In genomic region chrX:115549008-115549407, GRCh38 we compare ENCODE assay signal across 34 cellular contexts.
"Had no signal": no experiment of that assay in that cellular context is flagged by ENCODE, and none has a peak within 500 bp of the region (broad histone marks: within the 10 kb centered on the region; RNA-seq: fewer than 3 reads in every experiment).

No MANE protein-coding gene starts in this region.

- H3K4me1 Mint-ChIP-seq: activated CD4-positive, alpha-beta T cell treated with anti-CD3 and anti-CD28 coated beads for 36 hours; activated CD4-positive, alpha-beta T cell treated with anti-CD3 and anti-CD28 coated beads, Interleukin-2, amount 10 ng/mL, durations not matched to agents 24 days and 14 days; activated CD8-positive, alpha-beta memory T cell treated with anti-CD3 and anti-CD28 coated beads, Interleukin-2, amount 10 ng/mL, durations not matched to agents 7 days and 5 days; activated naive CD4-positive, alpha-beta T cell treated with anti-CD3 and anti-CD28 coated beads, Interleukin-2, amount 50 U/mL, for 24 hours; activated naive CD8-positive, alpha-beta T cell treated with anti-CD3 and anti-CD28 coated beads for 36 hours; activated naive CD8-positive, alpha-beta T cell treated with anti-CD3 and anti-CD28 coated beads, Interleukin-2, amount 50 U/mL, for 24 hours had no signal

- H3K9me3 ChIP-seq: adrenal gland, body of pancreas, colonic mucosa, esophagus squamous epithelium, gastroesophageal sphincter, heart right ventricle had no signal

- ATAC-seq: activated CD4-positive, alpha-beta T cell treated with anti-CD3 and anti-CD28 coated beads for 36 hours; activated CD8-positive, alpha-beta memory T cell treated with anti-CD3 and anti-CD28 coated beads, Interleukin-2, amount 10 ng/mL, durations not matched to agents 7 days and 5 days; activated CD8-positive, alpha-beta T cell treated with anti-CD3 and anti-CD28 coated beads, Interleukin-2, amount 10 ng/mL, durations not matched to agents 7 days and 5 days; activated naive CD8-positive, alpha-beta T cell treated with anti-CD3 and anti-CD28 coated beads, Interleukin-2, amount 50 U/mL, for 24 hours; body of pancreas; gastroesophageal sphincter had no signal

- H3K9me3 Mint-ChIP-seq: activated CD4-positive, alpha-beta memory T cell treated with anti-CD3 and anti-CD28 coated beads for 36 hours; activated CD4-positive, alpha-beta T cell treated with anti-CD3 and anti-CD28 coated beads, Interleukin-2, amount 10 ng/mL, durations not matched to agents 24 days and 14 days; activated naive CD4-positive, alpha-beta T cell treated with anti-CD3 and anti-CD28 coated beads for 36 hours; activated naive CD4-positive, alpha-beta T cell treated with anti-CD3 and anti-CD28 coated beads, Interleukin-2, amount 50 U/mL, for 24 hours; activated naive CD8-positive, alpha-beta T cell treated with anti-CD3 and anti-CD28 coated beads for 36 hours; activated naive CD8-positive, alpha-beta T cell treated with anti-CD3 and anti-CD28 coated beads, Interleukin-2, amount 50 U/mL, for 24 hours; activated T-helper 1 cell treated with anti-CD3 and anti-CD28 coated beads, Interleukin-12 subunit alpha, Interleukin-12 subunit beta, Interleukin-2, Interleukin-4 antibody, amounts not matched to agents 30 ng/mL and 10 ng/mL and 1 ng/mL, durations not matched to agents 14 hours and 24 hours and 36 hours; activated T-helper 2 cell treated with anti-CD3 and anti-CD28 coated beads, Interferon-gamma antibody, Interleukin-2, Interleukin-4, amounts not matched to agents 10 μg/mL and 5 μg/mL and 100 μg/mL, durations not matched to agents 14 hours and 24 hours and 36 hours had no signal

- H3K36me3 ChIP-seq: adrenal gland, cardiac muscle cell, colonic mucosa, esophagus squamous epithelium, gastroesophageal sphincter, heart right ventricle had no signal

- H3K27me3 Mint-ChIP-seq: activated CD4-positive, alpha-beta memory T cell treated with anti-CD3 and anti-CD28 coated beads for 36 hours; activated CD4-positive, alpha-beta T cell treated with anti-CD3 and anti-CD28 coated beads for 36 hours; activated CD4-positive, alpha-beta T cell treated with anti-CD3 and anti-CD28 coated beads, Interleukin-2, amount 10 ng/mL, durations not matched to agents 24 days and 14 days; activated CD8-positive, alpha-beta memory T cell treated with anti-CD3 and anti-CD28 coated beads, Interleukin-2, amount 10 ng/mL, durations not matched to agents 7 days and 5 days; activated naive CD4-positive, alpha-beta T cell treated with anti-CD3 and anti-CD28 coated beads, Interleukin-2, amount 50 U/mL, for 24 hours; activated naive CD8-positive, alpha-beta T cell treated with anti-CD3 and anti-CD28 coated beads for 36 hours; activated naive CD8-positive, alpha-beta T cell treated with anti-CD3 and anti-CD28 coated beads, Interleukin-2, amount 50 U/mL, for 24 hours had no signal

- H3K4me3 Mint-ChIP-seq: activated CD4-positive, alpha-beta memory T cell treated with anti-CD3 and anti-CD28 coated beads for 36 hours; activated CD4-positive, alpha-beta T cell treated with anti-CD3 and anti-CD28 coated beads for 36 hours; activated CD4-positive, alpha-beta T cell treated with anti-CD3 and anti-CD28 coated beads, Interleukin-2, amount 10 ng/mL, durations not matched to agents 24 days and 14 days; activated CD8-positive, alpha-beta memory T cell treated with anti-CD3 and anti-CD28 coated beads, Interleukin-2, amount 10 ng/mL, durations not matched to agents 7 days and 5 days; activated CD8-positive, alpha-beta T cell treated with anti-CD3 and anti-CD28 coated beads, Interleukin-2, amount 10 ng/mL, durations not matched to agents 7 days and 5 days; activated naive CD4-positive, alpha-beta T cell treated with anti-CD3 and anti-CD28 coated beads for 36 hours; activated naive CD4-positive, alpha-beta T cell treated with anti-CD3 and anti-CD28 coated beads, Interleukin-2, amount 50 U/mL, for 24 hours; activated naive CD8-positive, alpha-beta T cell treated with anti-CD3 and anti-CD28 coated beads for 36 hours; activated naive CD8-positive, alpha-beta T cell treated with anti-CD3 and anti-CD28 coated beads, Interleukin-2, amount 50 U/mL, for 24 hours; activated T-helper 1 cell treated with anti-CD3 and anti-CD28 coated beads, Interleukin-12 subunit alpha, Interleukin-12 subunit beta, Interleukin-2, Interleukin-4 antibody, amounts not matched to agents 30 ng/mL and 10 ng/mL and 1 ng/mL, durations not matched to agents 14 hours and 24 hours and 36 hours had no signal

- FAIRE-seq: endometrium, endothelial cell of umbilical vein had no signal

- H3K4me3 ChIP-seq: adrenal gland, body of pancreas, cardiac muscle cell, colonic mucosa, esophagus squamous epithelium, gastroesophageal sphincter, heart right ventricle had no signal

- H3K27ac Mint-ChIP-seq: activated CD4-positive, alpha-beta memory T cell treated with anti-CD3 and anti-CD28 coated beads for 36 hours; activated CD4-positive, alpha-beta T cell treated with anti-CD3 and anti-CD28 coated beads for 36 hours; activated CD4-positive, alpha-beta T cell treated with anti-CD3 and anti-CD28 coated beads, Interleukin-2, amount 10 ng/mL, durations not matched to agents 24 days and 14 days; activated CD8-positive, alpha-beta memory T cell treated with anti-CD3 and anti-CD28 coated beads, Interleukin-2, amount 10 ng/mL, durations not matched to agents 7 days and 5 days; activated CD8-positive, alpha-beta T cell treated with anti-CD3 and anti-CD28 coated beads, Interleukin-2, amount 10 ng/mL, durations not matched to agents 7 days and 5 days; activated naive CD4-positive, alpha-beta T cell treated with anti-CD3 and anti-CD28 coated beads for 36 hours; activated naive CD4-positive, alpha-beta T cell treated with anti-CD3 and anti-CD28 coated beads, Interleukin-2, amount 50 U/mL, for 24 hours; activated naive CD8-positive, alpha-beta T cell treated with anti-CD3 and anti-CD28 coated beads for 36 hours; activated naive CD8-positive, alpha-beta T cell treated with anti-CD3 and anti-CD28 coated beads, Interleukin-2, amount 50 U/mL, for 24 hours; activated T-helper 1 cell treated with anti-CD3 and anti-CD28 coated beads, Interleukin-12 subunit alpha, Interleukin-12 subunit beta, Interleukin-2, Interleukin-4 antibody, amounts not matched to agents 30 ng/mL and 10 ng/mL and 1 ng/mL, durations not matched to agents 14 hours and 24 hours and 36 hours; activated T-helper 2 cell treated with anti-CD3 and anti-CD28 coated beads, Interferon-gamma antibody, Interleukin-2, Interleukin-4, amounts not matched to agents 10 μg/mL and 5 μg/mL and 100 μg/mL, durations not matched to agents 14 hours and 24 hours and 36 hours had no signal

- H3K36me3 Mint-ChIP-seq: activated CD4-positive, alpha-beta memory T cell treated with anti-CD3 and anti-CD28 coated beads for 36 hours; activated CD8-positive, alpha-beta memory T cell treated with anti-CD3 and anti-CD28 coated beads, Interleukin-2, amount 10 ng/mL, durations not matched to agents 7 days and 5 days; activated naive CD4-positive, alpha-beta T cell treated with anti-CD3 and anti-CD28 coated beads, Interleukin-2, amount 50 U/mL, for 24 hours; activated naive CD8-positive, alpha-beta T cell treated with anti-CD3 and anti-CD28 coated beads for 36 hours had no signal

- H3K27me3 ChIP-seq: body of pancreas, cardiac muscle cell, colonic mucosa, esophagus squamous epithelium, gastroesophageal sphincter had no signal

- H3K27ac ChIP-seq: adrenal gland, body of pancreas, cardiac muscle cell, colonic mucosa, epithelial cell of prostate, esophagus squamous epithelium, gastroesophageal sphincter, heart right ventricle had no signal

- DNase-seq: activated CD4-positive, alpha-beta memory T cell treated with anti-CD3 and anti-CD28 coated beads for 36 hours; activated CD4-positive, alpha-beta T cell treated with anti-CD3 and anti-CD28 coated beads for 36 hours; activated CD4-positive, alpha-beta T cell treated with anti-CD3 and anti-CD28 coated beads, Interleukin-2, amount 10 ng/mL, durations not matched to agents 24 days and 14 days; activated CD4-positive, CD25-positive, alpha-beta regulatory T cell; activated CD4-positive, CD25-positive, alpha-beta regulatory T cell treated with anti-CD3 and anti-CD28 coated beads, Interleukin-2, amount 50 U/mL, for 72 hours; activated CD8-positive, alpha-beta memory T cell treated with anti-CD3 and anti-CD28 coated beads, Interleukin-2, amount 10 ng/mL, durations not matched to agents 7 days and 5 days; activated CD8-positive, alpha-beta memory T cell treated with anti-CD3 and anti-CD28 coated beads, Interleukin-2, amount 50 U/mL, for 4 hours; activated CD8-positive, alpha-beta T cell treated with anti-CD3 and anti-CD28 coated beads, Interleukin-2, amount 10 ng/mL, durations not matched to agents 7 days and 5 days; activated effector memory CD4-positive, alpha-beta T cell treated with anti-CD3 and anti-CD28 coated beads, Interleukin-2, amount 50 U/mL, for 16 hours; activated naive CD4-positive, alpha-beta T cell treated with anti-CD3 and anti-CD28 coated beads for 36 hours; activated naive CD8-positive, alpha-beta T cell treated with anti-CD3 and anti-CD28 coated beads for 36 hours; activated naive CD8-positive, alpha-beta T cell treated with anti-CD3 and anti-CD28 coated beads, Interleukin-2, amount 50 U/mL, for 24 hours; activated T-cell treated with anti-CD3 and anti-CD28 coated beads, Interleukin-2, amount 50 U/mL, for 1 hour; activated T-cell treated with anti-CD3 and anti-CD28 coated beads, Interleukin-2, amount 50 U/mL, for 48 hours; adrenal gland; amygdala; aorta; body of pancreas; central memory CD4-positive, alpha-beta T cell; cerebellar nuclear complex; colonic mucosa; effector CD8-positive, alpha-beta T cell; esophagus squamous epithelium; foreskin melanocyte; heart right ventricle; T-helper 2 cell had no signal

- H3K4me1 ChIP-seq: adrenal gland, body of pancreas, colonic mucosa, esophagus squamous epithelium, gastroesophageal sphincter, heart right ventricle had no signal
